Comparison of ENCODE assay signal across 14 cellular contexts in the genomic region with DNA sequence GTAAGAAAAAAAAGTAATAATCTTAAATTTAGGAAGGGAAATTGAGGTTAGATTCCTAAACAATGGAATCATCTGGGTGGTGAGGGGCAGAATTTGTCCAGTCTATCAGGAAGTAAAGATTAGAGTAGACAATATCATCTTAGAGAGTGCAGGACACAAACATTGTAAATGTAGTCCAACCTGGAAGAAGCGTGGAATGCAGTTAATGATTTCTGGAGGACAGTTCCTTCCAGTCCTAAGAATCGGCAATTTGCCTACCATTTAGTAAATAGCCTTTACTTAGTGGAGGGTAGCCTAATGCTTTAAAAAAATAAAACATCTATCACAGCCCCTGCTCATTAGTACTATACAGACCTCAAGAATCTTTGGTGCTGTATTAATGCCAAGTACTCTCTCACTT.
DNase-seq lines count a peak whose midpoint lies in the region; TF ChIP-seq lines count a peak whose summit lies in the region.
"Had no signal": no experiment of that assay in that cellular context is flagged by ENCODE, and none has a peak within 500 bp of the region (broad histone marks: within the 10 kb centered on the region; RNA-seq: fewer than 3 reads in every experiment).

No MANE protein-coding gene starts in this region.

- H3K27me3 ChIP-seq in ACC112 (ENCODE audit: insufficient read depth, low read length) (no peaks in the 10 kb centered on the region), kidney epithelial cell (ENCODE audit: control insufficient read depth, insufficient read depth, low read length) (no peaks in the 10 kb centered on the region)
- H3K27me3 ChIP-seq: BLaER1 had no signal

- H3K79me2 ChIP-seq in ACC112 (ENCODE audit: control insufficient read depth, insufficient read depth, low read length, unreplicated experiment) = no peaks in the 10 kb centered on the region

- H3K4me3 Mint-ChIP-seq in immature natural killer cell = no peak overlapping the region
- H3K4me3 Mint-ChIP-seq: CD8-positive, alpha-beta memory T cell; IgD-negative memory B cell had no signal

- H3K27me3 Mint-ChIP-seq in immature natural killer cell (ENCODE audit: low read depth in 3 of 3) = peaks cover 2 to 3% (median 3%) of the 10 kb centered on the region in 3 donors

- no peak overlapping the region for H3K27ac Mint-ChIP-seq in immature natural killer cell
- H3K27ac Mint-ChIP-seq: CD8-positive, alpha-beta memory T cell; IgD-negative memory B cell had no signal

- no peak for TF ChIP-seq CTCF in VCaP (conservative IDR thresholded peaks at IDR 0.05)
- TF ChIP-seq CTCF in kidney epithelial cell (IDR thresholded peaks at IDR 0.05; ENCODE audit: insufficient read depth, low read length, poor library complexity, severe bottlenecking) = no peak

- DNase-seq in kidney epithelial cell (ENCODE audit: low read depth) (peak; percentile 12), renal cortical epithelial cell (ENCODE audit: low read depth) (peak; percentile 79), immature natural killer cell (no peak), HCEC 1CT (no peak), T-helper 9 cell (no peak)
- DNase-seq: AML-193; Calu3; CD8-positive, alpha-beta memory T cell; DMS 273 treated with DMSO at 0.1 percent for 48 hours had no signal

- no peaks in the 10 kb centered on the region for H3K4me1 Mint-ChIP-seq in immature natural killer cell
- H3K4me1 Mint-ChIP-seq: CD8-positive, alpha-beta memory T cell had no signal

- peak overlapping the region; percentile 73 for H2AFZ ChIP-seq in ACC112 (ENCODE audit: low read length, unreplicated experiment)

- peaks cover 26% of the 10 kb centered on the region for H3K4me1 ChIP-seq in ACC112 (ENCODE audit: control insufficient read depth, insufficient read depth, low read length, unreplicated experiment)

- H3K36me3 Mint-ChIP-seq in immature natural killer cell = no peaks in the 10 kb centered on the region
- H3K36me3 Mint-ChIP-seq: CD8-positive, alpha-beta memory T cell; IgD-negative memory B cell had no signal

- H3K4me3 ChIP-seq in ACC112 (ENCODE audit: low read depth, low read length) = no peak overlapping the region
- H3K4me3 ChIP-seq in kidney epithelial cell (ENCODE audit: low read depth, low read length) = no peak overlapping the region
- H3K4me3 ChIP-seq: BLaER1 had no signal

- H3K27ac ChIP-seq in ACC112 (ENCODE audit: low read depth, low read length) (no peak overlapping the region), VCaP (peak overlapping the region; percentile 72)
- H3K27ac ChIP-seq: 22Rv1, BLaER1 had no signal

- H3K36me3 ChIP-seq in ACC112 (ENCODE audit: insufficient read depth, low read length) = no peaks in the 10 kb centered on the region
- no peaks in the 10 kb centered on the region for H3K36me3 ChIP-seq in kidney epithelial cell (ENCODE audit: control insufficient read depth, insufficient read depth, low read length)
- H3K36me3 ChIP-seq: BLaER1 had no signal

- no peaks in the 10 kb centered on the region for H3K9me3 Mint-ChIP-seq in immature natural killer cell
- H3K9me3 Mint-ChIP-seq: CD8-positive, alpha-beta memory T cell; IgD-negative memory B cell had no signal

Comparison
In these comparisons a context has a peak if more than half of its experiments do, and no peak if none do; other contexts are left out.
1. DNase-seq: peak in kidney epithelial cell (single experiment) and renal cortical epithelial cell (single experiment); none in immature natural killer cell (0 of 3), HCEC 1CT (single experiment) and T-helper 9 cell (single experiment).